Comparison of ENCODE assay signal across 10 cellular contexts in the genomic region with DNA sequence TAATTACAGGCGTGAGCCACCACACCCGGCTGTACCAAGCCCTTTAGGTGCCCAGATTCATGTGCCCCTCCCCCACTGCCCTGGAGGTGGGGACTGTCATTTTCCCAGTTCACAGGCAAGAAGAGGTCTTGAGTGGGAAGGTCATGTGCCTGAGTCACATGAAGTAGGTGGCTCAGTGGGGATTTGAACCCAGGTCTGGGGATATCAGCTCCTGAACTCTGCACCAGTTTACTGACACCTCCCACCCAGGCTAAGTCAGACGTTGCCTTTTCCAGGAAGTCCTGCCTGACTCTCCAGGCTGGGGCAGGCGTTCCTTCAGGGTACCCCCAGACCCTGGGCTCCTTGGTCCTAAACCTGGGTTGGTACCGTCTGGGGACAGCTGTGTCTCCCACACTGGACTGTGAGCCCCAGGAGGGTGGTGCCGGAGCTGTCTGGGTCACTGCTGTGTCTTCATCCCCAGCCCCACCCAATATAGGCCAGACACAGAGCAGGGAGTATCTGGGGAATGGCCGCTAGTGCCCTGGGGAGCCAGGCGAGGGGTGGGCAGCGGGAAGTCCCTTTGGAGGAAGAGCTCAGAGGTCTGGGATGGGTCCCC. TPM values are rescaled to one million over a fixed set of nuclear protein-coding genes. Genes with fewer than 3 reads are reported as not detected.
A peak's percentile ranks its signal among the peaks of the same experiment; 100 is the strongest.
DNase-seq lines count a peak whose midpoint lies in the region; ATAC-seq and TF ChIP-seq lines count a peak whose summit lies in the region.
"Had no signal": no experiment of that assay in that cellular context is flagged by ENCODE, and none has a peak within 500 bp of the region (broad histone marks: within the 10 kb centered on the region; RNA-seq: fewer than 3 reads in every experiment).

No MANE protein-coding gene starts in this region.

- intact Hi-C loops in Calu3 (cut with micrococcal nuclease; ENCODE audit: unreplicated experiment), result no loop called here

- no peaks in the 10 kb centered on the region for H3K27me3 ChIP-seq in SU-DHL-6 (ENCODE audit: low read length)
- H3K27me3 ChIP-seq in neutrophil, result no peaks in the 10 kb centered on the region

- peak overlapping the region; percentile 59 for H3K4me3 Mint-ChIP-seq in Calu3 (ENCODE audit: low read depth, unreplicated experiment)

- H3K27ac Mint-ChIP-seq in Calu3 (ENCODE audit: unreplicated experiment), result peak overlapping the region; percentile 80

- TF ChIP-seq CTCF in Calu3 (IDR thresholded peaks at IDR 0.05; ENCODE audit: unreplicated experiment) (no peak), SU-DHL-6 (IDR thresholded peaks at IDR 0.05; ENCODE audit: insufficient read depth, low read length, poor library complexity, severe bottlenecking) (no peak), neutrophil (IDR thresholded peaks at IDR 0.05) (no peak), GM13977 (IDR thresholded peaks at IDR 0.05; ENCODE audit: extremely low read depth, insufficient read depth, missing control alignments) (no peak)

- H3K36me3 Mint-ChIP-seq in Calu3 (ENCODE audit: insufficient read depth, unreplicated experiment), result peaks cover 85% of the 10 kb centered on the region

- H3K27me3 Mint-ChIP-seq in Calu3 (ENCODE audit: unreplicated experiment), result no peaks in the 10 kb centered on the region

- H3K4me1 ChIP-seq in neutrophil (ENCODE audit: control insufficient read depth in 1 of 2, insufficient read depth in 1 of 2, low read depth in 1 of 2, low read length in 1 of 2), result peaks cover 89 to 90% of the 10 kb centered on the region in 2 experiments

- in situ Hi-C loops in GM13977 (cut with MboI; ENCODE audit: low pct_unique_long_range_greater_than_20kb, low sequenced_read_pairs, unreplicated experiment), result no loop called here

- H3K79me2 ChIP-seq in SU-DHL-6 (ENCODE audit: insufficient read depth, low read length), result peaks cover 18% of the 10 kb centered on the region; the same call in 1 of the 2 replicates

- no peak overlapping the region for H3K4me2 ChIP-seq in SU-DHL-6 (ENCODE audit: low read depth, low read length, poor library complexity, severe bottlenecking)

- no TSS peak for BruUV-seq in Calu3 (replicated peaks; lab: Mats Ljungman, UMichigan)

- ATAC-seq in esophagus mucosa (peak; percentile 14), HG02884 (IDR thresholded peaks at IDR 0.05; ENCODE audit: unreplicated experiment) (no peak)

- H3K9me2 ChIP-seq in SU-DHL-6 (replicated peaks; ENCODE audit: insufficient read depth, low read length), result no peaks in the 10 kb centered on the region

- H3K9ac ChIP-seq in SU-DHL-6 (ENCODE audit: low read length), result 0 out of 2 replicates have a peak overlapping the region, but pooled peaks have one; percentile 1

- H3K36me3 ChIP-seq in SU-DHL-6 (ENCODE audit: low read length) (no peaks in the 10 kb centered on the region), neutrophil (peaks cover 76% of the 10 kb centered on the region)

- H4K20me1 ChIP-seq in SU-DHL-6 (ENCODE audit: low read depth, low read length), result no peaks in the 10 kb centered on the region

- DNase-seq in Calu3 (no peak), GM13977 (ENCODE audit: low spot score) (no peak), foreskin melanocyte (no peak), HuH-7.5 (ENCODE audit: low spot score) (no peak)
- DNase-seq: kidney glomerular epithelial cell, NCI-H2107 had no signal

- no peak overlapping the region for H2AFZ ChIP-seq in SU-DHL-6 (ENCODE audit: low read depth, low read length, severe bottlenecking)

- H3K27ac ChIP-seq in SU-DHL-6 (ENCODE audit: low read depth, low read length), result peak overlapping the region; percentile 79
- peak overlapping the region; percentile 100 for H3K27ac ChIP-seq in neutrophil

- peaks cover 71% of the 10 kb centered on the region for H3K4me1 Mint-ChIP-seq in Calu3 (ENCODE audit: low read depth, unreplicated experiment)

- H3K4me3 ChIP-seq in SU-DHL-6 (ENCODE audit: insufficient read depth, low read length, poor library complexity, severe bottlenecking), result no peak overlapping the region
- H3K4me3 ChIP-seq in neutrophil (ENCODE audit: low read depth in 1 of 2, low read length in 1 of 2), result peak overlapping the region; percentile 71 to 98

- H3K9me3 Mint-ChIP-seq in Calu3 (ENCODE audit: low read depth, unreplicated experiment), result no peaks in the 10 kb centered on the region

- CTCF ChIA-PET in Calu3 (lab: Charles Lee), result interaction anchor here (0.6 to 1.2 kb wide), 4 partner anchors 42 to 125 kb away, joined by 3 to 7 read pairs (median 4); no protein-coding TSS in a partner anchor

- H3K9me3 ChIP-seq in SU-DHL-6 (ENCODE audit: insufficient read depth, low read length) (no peaks in the 10 kb centered on the region), neutrophil (no peaks in the 10 kb centered on the region)

- H3F3A ChIP-seq in SU-DHL-6 (ENCODE audit: insufficient read depth), result peaks cover 10% of the 10 kb centered on the region

RNA-seq across cellular contexts. Expression of a gene that starts 8.6 kb away (rescaled TPM):
- total RNA-seq in Calu3 (2022), result 194 and 219 TPM in 2 replicates
- total RNA-seq in esophagus mucosa, result 48.8 TPM

RNA-seq across cellular contexts. Expression of a gene that starts 17.7 kb away (rescaled TPM):
- total RNA-seq in Calu3 (2022) (5.0 and 6.8 TPM in 2 replicates), esophagus mucosa (2.4 TPM)

RNA-seq across cellular contexts. Expression of a gene that starts 19.1 kb away (rescaled TPM):
- total RNA-seq in Calu3 (2022) (5.7 and 7.2 TPM in 2 replicates), esophagus mucosa (1.4 TPM)

RNA-seq across cellular contexts. Expression of a gene that starts 48.1 kb away (rescaled TPM):
- total RNA-seq in Calu3 (2022) (18.7 and 23.8 TPM in 2 replicates), esophagus mucosa (2.5 TPM)
